Comparison of ENCODE assay signal across 1 cellular context in genomic region chr19:1239796-1240737, GRCh38.
TF ChIP-seq lines count a peak whose summit lies in the region.

No MANE protein-coding gene starts in this region.

TF ChIP-seq in K562, 482 proteins besides CTCF, POLR2A, EP300 and RAD21 (continued from another document and continues in another):
- TF ChIP-seq CREB5 (CRISPR knock-in tag; IDR thresholded peaks at IDR 0.05) (no peak), HNRNPLL (IDR thresholded peaks at IDR 0.05; ENCODE audit: low read depth, low read length, poor library complexity, severe bottlenecking) (peak; percentile 93), CTCFL (IDR thresholded peaks at IDR 0.05; ENCODE audit: borderline replicate concordance, insufficient read depth, low read depth, low read length, poor library complexity, severe bottlenecking) (peak; percentile 67), POLR2AphosphoS2 (IDR thresholded peaks at IDR 0.05; ENCODE audit: low read length) (no peak), GATAD2A (IDR thresholded peaks at IDR 0.05) (peak; percentile 45; the same call in 1 of the 2 replicates), RFX1 (IDR thresholded peaks at IDR 0.05) (no peak), PKNOX1 (IDR thresholded peaks at IDR 0.05) (peak; percentile 5; the same call in 1 of the 2 replicates), ZNF263 (CRISPR knock-in tag; IDR thresholded peaks at IDR 0.05; ENCODE audit: borderline replicate concordance) (peak; percentile 42; the same call in 1 of the 2 replicates), JUN (IDR thresholded peaks at IDR 0.05; ENCODE audit: borderline replicate concordance, low read depth, low read length) (peak; percentile 97), JUN (CRISPR knock-in tag; IDR thresholded peaks at IDR 0.05; ENCODE audit: borderline replicate concordance) (0 out of 2 replicates have a peak, but pooled peaks have one; percentile 8), ZNF12 (CRISPR knock-in tag; IDR thresholded peaks at IDR 0.05) (no peak), PHTF2 (CRISPR knock-in tag; IDR thresholded peaks at IDR 0.05) (no peak), ERF (CRISPR knock-in tag; IDR thresholded peaks at IDR 0.05) (peak; percentile 56; the same call in 1 of the 2 replicates), ID3 (CRISPR knock-in tag; IDR thresholded peaks at IDR 0.05) (no peak), ID3 (tag; IDR thresholded peaks at IDR 0.05) (0 out of 2 replicates have a peak, but pooled peaks have one; percentile 66), EGR1 (conservative IDR thresholded peaks at IDR 0.05) (peak; percentile 86), KAT2B (IDR thresholded peaks at IDR 0.05; ENCODE audit: low read depth, low read length) (no peak), GTF2B (IDR thresholded peaks at IDR 0.05; ENCODE audit: extremely low read depth, insufficient read length) (no peak), ARID4B (CRISPR knock-in tag; IDR thresholded peaks at IDR 0.05) (peak; percentile 78), FOXM1 (IDR thresholded peaks at IDR 0.05; ENCODE audit: low read depth) (no peak), FOXM1 (CRISPR knock-in tag; IDR thresholded peaks at IDR 0.05; ENCODE audit: low read depth) (no peak), NRF1 (conservative IDR thresholded peaks at IDR 0.05 in 1 of 2, IDR thresholded peaks at IDR 0.05 in 1 of 2) (peak; percentile 94 to 95), SMAD1 (IDR thresholded peaks at IDR 0.05; ENCODE audit: low read depth, low read length, partially characterized antibody) (no peak), DMBX1 (CRISPR knock-in tag; IDR thresholded peaks at IDR 0.05; ENCODE audit: borderline replicate concordance) (no peak), KLF10 (CRISPR knock-in tag; IDR thresholded peaks at IDR 0.05) (no peak), GTF2E2 (tag; IDR thresholded peaks at IDR 0.05) (no peak), LCOR (CRISPR knock-in tag; IDR thresholded peaks at IDR 0.05) (no peak), ATF7 (IDR thresholded peaks at IDR 0.05) (peak; percentile 99), PTBP1 (IDR thresholded peaks at IDR 0.05; ENCODE audit: low read depth, low read length) (no peak), MEF2D (tag; conservative IDR thresholded peaks at IDR 0.05; ENCODE audit: low read depth) (no peak), HEY1 (CRISPR knock-in tag; IDR thresholded peaks at IDR 0.05; ENCODE audit: borderline replicate concordance) (no peak), ZNF316 (IDR thresholded peaks at IDR 0.05) (no peak), CCNT2 (IDR thresholded peaks at IDR 0.05; ENCODE audit: borderline replicate concordance, extremely low read depth, insufficient read length, low read depth, low read length) (peak; percentile 95), FUS (optimal IDR thresholded peaks at IDR 0.05; ENCODE audit: low read depth, low read length) (no peak), CBFB (CRISPR knock-in tag; IDR thresholded peaks at IDR 0.05) (peak; percentile 43; the same call in 1 of the 2 replicates), FOXA3 (CRISPR knock-in tag; conservative IDR thresholded peaks at IDR 0.05 in 1 of 2, IDR thresholded peaks at IDR 0.05 in 1 of 2) (no peak), ZNF592 (IDR thresholded peaks at IDR 0.05) (peak; percentile 42; the same call in 1 of the 2 replicates), GMEB1 (CRISPR knock-in tag; IDR thresholded peaks at IDR 0.05) (peak; percentile 93), ZNF212 (CRISPR knock-in tag; IDR thresholded peaks at IDR 0.05) (no peak), ZNF408 (CRISPR knock-in tag; IDR thresholded peaks at IDR 0.05; ENCODE audit: low read depth) (no peak), ZNF609 (CRISPR knock-in tag; IDR thresholded peaks at IDR 0.05; ENCODE audit: borderline replicate concordance) (no peak)
